Comparison of ENCODE assay signal across 2 cellular contexts in the genomic region with DNA sequence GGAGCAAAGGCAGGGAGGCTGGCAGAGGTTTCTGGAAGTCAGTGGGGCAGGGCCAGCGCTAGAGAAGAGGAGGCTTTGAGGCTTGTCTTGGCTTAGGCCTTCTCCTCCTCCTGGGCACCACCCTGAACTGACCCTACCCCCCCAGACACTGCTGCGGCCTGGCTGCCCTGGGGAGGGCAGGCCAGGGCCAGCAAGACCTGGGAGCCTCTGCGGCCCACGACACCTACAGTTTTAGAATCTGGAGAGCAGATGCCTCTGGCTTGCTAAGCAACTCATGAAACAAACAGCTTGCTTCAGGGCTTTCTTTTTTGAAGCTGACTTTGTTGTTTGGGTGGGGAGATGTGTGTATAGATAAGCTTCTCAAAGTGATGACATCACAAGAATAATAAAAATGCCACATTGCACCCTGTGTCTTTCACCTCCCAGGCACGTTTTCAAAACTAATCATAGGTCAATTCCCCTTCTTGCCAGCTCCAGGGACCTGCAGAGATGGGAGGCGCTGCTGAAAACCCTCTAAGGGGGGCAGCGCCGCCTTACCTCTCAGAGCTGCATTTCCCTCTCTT.
TF ChIP-seq lines count a peak whose summit lies in the region.

No MANE protein-coding gene starts in this region.

TF ChIP-seq in A549, 52 proteins besides CTCF, POLR2A, EP300 and RAD21 (continued from another document):
- TF ChIP-seq PHF8 (IDR thresholded peaks at IDR 0.05; ENCODE audit: borderline replicate concordance, low read depth) (no peak), JUN (IDR thresholded peaks at IDR 0.05) (peak; percentile 46 to 73; a peak in 3 of 5 replicates), FOSL2 (IDR thresholded peaks at IDR 0.05) (no peak), FOSL2 (CRISPR knock-in tag; IDR thresholded peaks at IDR 0.05) (peak; percentile 66), RARB (CRISPR knock-in tag; IDR thresholded peaks at IDR 0.05) (no peak), FOSB (CRISPR knock-in tag; IDR thresholded peaks at IDR 0.05) (no peak), MAFK (IDR thresholded peaks at IDR 0.05; ENCODE audit: partially characterized antibody) (peak; percentile 75), GATA3 (IDR thresholded peaks at IDR 0.05; ENCODE audit: borderline replicate concordance) (peak; percentile 97), TP53 (CRISPR knock-in tag; IDR thresholded peaks at IDR 0.05) (no peak), JUNB (IDR thresholded peaks at IDR 0.05) (peak; percentile 55; the same call in 1 of the 2 replicates)
- TF ChIP-seq, protein P1, sequence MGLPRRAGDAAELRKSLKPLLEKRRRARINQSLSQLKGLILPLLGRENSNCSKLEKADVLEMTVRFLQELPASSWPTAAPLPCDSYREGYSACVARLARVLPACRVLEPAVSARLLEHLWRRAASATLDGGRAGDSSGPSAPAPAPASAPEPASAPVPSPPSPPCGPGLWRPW (IDR thresholded peaks at IDR 0.05) = no peak
- TF ChIP-seq, protein P2, sequence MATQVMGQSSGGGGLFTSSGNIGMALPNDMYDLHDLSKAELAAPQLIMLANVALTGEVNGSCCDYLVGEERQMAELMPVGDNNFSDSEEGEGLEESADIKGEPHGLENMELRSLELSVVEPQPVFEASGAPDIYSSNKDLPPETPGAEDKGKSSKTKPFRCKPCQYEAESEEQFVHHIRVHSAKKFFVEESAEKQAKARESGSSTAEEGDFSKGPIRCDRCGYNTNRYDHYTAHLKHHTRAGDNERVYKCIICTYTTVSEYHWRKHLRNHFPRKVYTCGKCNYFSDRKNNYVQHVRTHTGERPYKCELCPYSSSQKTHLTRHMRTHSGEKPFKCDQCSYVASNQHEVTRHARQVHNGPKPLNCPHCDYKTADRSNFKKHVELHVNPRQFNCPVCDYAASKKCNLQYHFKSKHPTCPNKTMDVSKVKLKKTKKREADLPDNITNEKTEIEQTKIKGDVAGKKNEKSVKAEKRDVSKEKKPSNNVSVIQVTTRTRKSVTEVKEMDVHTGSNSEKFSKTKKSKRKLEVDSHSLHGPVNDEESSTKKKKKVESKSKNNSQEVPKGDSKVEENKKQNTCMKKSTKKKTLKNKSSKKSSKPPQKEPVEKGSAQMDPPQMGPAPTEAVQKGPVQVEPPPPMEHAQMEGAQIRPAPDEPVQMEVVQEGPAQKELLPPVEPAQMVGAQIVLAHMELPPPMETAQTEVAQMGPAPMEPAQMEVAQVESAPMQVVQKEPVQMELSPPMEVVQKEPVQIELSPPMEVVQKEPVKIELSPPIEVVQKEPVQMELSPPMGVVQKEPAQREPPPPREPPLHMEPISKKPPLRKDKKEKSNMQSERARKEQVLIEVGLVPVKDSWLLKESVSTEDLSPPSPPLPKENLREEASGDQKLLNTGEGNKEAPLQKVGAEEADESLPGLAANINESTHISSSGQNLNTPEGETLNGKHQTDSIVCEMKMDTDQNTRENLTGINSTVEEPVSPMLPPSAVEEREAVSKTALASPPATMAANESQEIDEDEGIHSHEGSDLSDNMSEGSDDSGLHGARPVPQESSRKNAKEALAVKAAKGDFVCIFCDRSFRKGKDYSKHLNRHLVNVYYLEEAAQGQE (IDR thresholded peaks at IDR 0.05) = no peak
- TF ChIP-seq, protein P3, sequence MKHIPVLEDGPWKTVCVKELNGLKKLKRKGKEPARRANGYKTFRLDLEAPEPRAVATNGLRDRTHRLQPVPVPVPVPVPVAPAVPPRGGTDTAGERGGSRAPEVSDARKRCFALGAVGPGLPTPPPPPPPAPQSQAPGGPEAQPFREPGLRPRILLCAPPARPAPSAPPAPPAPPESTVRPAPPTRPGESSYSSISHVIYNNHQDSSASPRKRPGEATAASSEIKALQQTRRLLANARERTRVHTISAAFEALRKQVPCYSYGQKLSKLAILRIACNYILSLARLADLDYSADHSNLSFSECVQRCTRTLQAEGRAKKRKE (CRISPR knock-in tag; IDR thresholded peaks at IDR 0.05; ENCODE audit: low read depth) = peak; percentile 73; the same call in 1 of the 2 replicates

TF ChIP-seq in GM23338, 12 proteins besides CTCF, POLR2A, EP300 and RAD21 (continued from another document):
- TF ChIP-seq, protein P4, sequence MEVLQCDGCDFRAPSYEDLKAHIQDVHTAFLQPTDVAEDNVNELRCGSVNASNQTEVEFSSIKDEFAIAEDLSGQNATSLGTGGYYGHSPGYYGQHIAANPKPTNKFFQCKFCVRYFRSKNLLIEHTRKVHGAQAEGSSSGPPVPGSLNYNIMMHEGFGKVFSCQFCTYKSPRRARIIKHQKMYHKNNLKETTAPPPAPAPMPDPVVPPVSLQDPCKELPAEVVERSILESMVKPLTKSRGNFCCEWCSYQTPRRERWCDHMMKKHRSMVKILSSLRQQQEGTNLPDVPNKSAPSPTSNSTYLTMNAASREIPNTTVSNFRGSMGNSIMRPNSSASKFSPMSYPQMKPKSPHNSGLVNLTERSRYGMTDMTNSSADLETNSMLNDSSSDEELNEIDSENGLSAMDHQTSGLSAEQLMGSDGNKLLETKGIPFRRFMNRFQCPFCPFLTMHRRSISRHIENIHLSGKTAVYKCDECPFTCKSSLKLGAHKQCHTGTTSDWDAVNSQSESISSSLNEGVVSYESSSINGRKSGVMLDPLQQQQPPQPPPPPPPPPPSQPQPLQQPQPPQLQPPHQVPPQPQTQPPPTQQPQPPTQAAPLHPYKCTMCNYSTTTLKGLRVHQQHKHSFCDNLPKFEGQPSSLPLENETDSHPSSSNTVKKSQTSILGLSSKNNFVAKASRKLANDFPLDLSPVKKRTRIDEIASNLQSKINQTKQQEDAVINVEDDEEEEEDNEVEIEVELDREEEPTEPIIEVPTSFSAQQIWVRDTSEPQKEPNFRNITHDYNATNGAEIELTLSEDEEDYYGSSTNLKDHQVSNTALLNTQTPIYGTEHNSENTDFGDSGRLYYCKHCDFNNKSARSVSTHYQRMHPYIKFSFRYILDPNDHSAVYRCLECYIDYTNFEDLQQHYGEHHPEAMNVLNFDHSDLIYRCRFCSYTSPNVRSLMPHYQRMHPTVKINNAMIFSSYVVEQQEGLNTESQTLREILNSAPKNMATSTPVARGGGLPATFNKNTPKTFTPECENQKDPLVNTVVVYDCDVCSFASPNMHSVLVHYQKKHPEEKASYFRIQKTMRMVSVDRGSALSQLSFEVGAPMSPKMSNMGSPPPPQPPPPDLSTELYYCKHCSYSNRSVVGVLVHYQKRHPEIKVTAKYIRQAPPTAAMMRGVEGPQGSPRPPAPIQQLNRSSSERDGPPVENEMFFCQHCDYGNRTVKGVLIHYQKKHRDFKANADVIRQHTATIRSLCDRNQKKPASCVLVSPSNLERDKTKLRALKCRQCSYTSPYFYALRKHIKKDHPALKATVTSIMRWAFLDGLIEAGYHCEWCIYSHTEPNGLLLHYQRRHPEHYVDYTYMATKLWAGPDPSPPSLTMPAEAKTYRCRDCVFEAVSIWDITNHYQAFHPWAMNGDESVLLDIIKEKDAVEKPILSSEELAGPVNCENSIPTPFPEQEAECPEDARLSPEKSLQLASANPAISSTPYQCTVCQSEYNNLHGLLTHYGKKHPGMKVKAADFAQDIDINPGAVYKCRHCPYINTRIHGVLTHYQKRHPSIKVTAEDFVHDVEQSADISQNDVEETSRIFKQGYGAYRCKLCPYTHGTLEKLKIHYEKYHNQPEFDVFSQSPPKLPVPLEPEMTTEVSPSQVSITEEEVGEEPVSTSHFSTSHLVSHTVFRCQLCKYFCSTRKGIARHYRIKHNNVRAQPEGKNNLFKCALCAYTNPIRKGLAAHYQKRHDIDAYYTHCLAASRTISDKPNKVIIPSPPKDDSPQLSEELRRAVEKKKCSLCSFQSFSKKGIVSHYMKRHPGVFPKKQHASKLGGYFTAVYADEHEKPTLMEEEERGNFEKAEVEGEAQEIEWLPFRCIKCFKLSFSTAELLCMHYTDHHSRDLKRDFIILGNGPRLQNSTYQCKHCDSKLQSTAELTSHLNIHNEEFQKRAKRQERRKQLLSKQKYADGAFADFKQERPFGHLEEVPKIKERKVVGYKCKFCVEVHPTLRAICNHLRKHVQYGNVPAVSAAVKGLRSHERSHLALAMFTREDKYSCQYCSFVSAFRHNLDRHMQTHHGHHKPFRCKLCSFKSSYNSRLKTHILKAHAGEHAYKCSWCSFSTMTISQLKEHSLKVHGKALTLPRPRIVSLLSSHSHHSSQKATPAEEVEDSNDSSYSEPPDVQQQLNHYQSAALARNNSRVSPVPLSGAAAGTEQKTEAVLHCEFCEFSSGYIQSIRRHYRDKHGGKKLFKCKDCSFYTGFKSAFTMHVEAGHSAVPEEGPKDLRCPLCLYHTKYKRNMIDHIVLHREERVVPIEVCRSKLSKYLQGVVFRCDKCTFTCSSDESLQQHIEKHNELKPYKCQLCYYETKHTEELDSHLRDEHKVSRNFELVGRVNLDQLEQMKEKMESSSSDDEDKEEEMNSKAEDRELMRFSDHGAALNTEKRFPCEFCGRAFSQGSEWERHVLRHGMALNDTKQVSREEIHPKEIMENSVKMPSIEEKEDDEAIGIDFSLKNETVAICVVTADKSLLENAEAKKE (CRISPR knock-in tag; IDR thresholded peaks at IDR 0.05) = no peak
- TF ChIP-seq, protein P2 (IDR thresholded peaks at IDR 0.05; ENCODE audit: unreplicated experiment) = no peak
- TF ChIP-seq NANOG (IDR thresholded peaks at IDR 0.05; ENCODE audit: borderline replicate concordance) (no peak), ZNF331 (CRISPR knock-in tag; IDR thresholded peaks at IDR 0.05; ENCODE audit: low read depth) (no peak), EZH2phosphoT487 (IDR thresholded peaks at IDR 0.05; ENCODE audit: unreplicated experiment) (no peak), EZH2 (IDR thresholded peaks at IDR 0.05; ENCODE audit: low read depth, unreplicated experiment) (no peak), POLR2AphosphoS5 (IDR thresholded peaks at IDR 0.05; ENCODE audit: low read depth) (no peak), ZNF114 (CRISPR knock-in tag; IDR thresholded peaks at IDR 0.05) (no peak), CREB1 (CRISPR knock-in tag; IDR thresholded peaks at IDR 0.05; ENCODE audit: low read depth) (no peak), JUNB (IDR thresholded peaks at IDR 0.05; ENCODE audit: unreplicated experiment) (no peak)
